Comparison of ENCODE assay signal across 8 cellular contexts in genomic region chr21:33308586-33309490, GRCh38. TPM values are rescaled to one million over a fixed set of nuclear protein-coding genes. Genes with fewer than 3 reads are reported as not detected.
A peak's percentile ranks its signal among the peaks of the same experiment; 100 is the strongest.
DNase-seq lines count a peak whose midpoint lies in the region; ATAC-seq, FAIRE-seq and TF ChIP-seq lines count a peak whose summit lies in the region.

No MANE protein-coding gene starts in this region.

- peak; percentile 77 for ATAC-seq in GM21528 (IDR thresholded peaks at IDR 0.05; ENCODE audit: low FRiP score, unreplicated experiment)
- no peak for ATAC-seq in activated naive CD8-positive, alpha-beta T cell treated with anti-CD3 and anti-CD28 coated beads, Interleukin-2, amount 50 U/mL, for 24 hours

- H3K4me1 Mint-ChIP-seq in activated naive CD8-positive, alpha-beta T cell treated with anti-CD3 and anti-CD28 coated beads, Interleukin-2, amount 50 U/mL, for 24 hours = peaks cover 13% of the 10 kb centered on the region

- peak overlapping the region; percentile 21 for H3K4me3 ChIP-seq in Jurkat, Clone E6-1 (ENCODE audit: low read length)
- H3K4me3 ChIP-seq in left ventricle myocardium inferior = no peak overlapping the region

- H3K27me3 Mint-ChIP-seq in activated naive CD8-positive, alpha-beta T cell treated with anti-CD3 and anti-CD28 coated beads, Interleukin-2, amount 50 U/mL, for 24 hours = no peaks in the 10 kb centered on the region

- H3K9me3 ChIP-seq in left ventricle myocardium inferior (replicated peaks) = peaks cover 8% of the 10 kb centered on the region

- H3K27ac ChIP-seq in substantia nigra (ENCODE audit: low read depth, low read length, poor library complexity, severe bottlenecking) (no peak overlapping the region), left ventricle myocardium inferior (replicated peaks) (no peak overlapping the region)

- peak; percentile 98 for FAIRE-seq in GM12891 (lab: Jason Lieb, UNC)

- no peaks in the 10 kb centered on the region for H3K4me1 ChIP-seq in left ventricle myocardium inferior

- no peak overlapping the region for H3K27ac Mint-ChIP-seq in activated naive CD8-positive, alpha-beta T cell treated with anti-CD3 and anti-CD28 coated beads, Interleukin-2, amount 50 U/mL, for 24 hours

- no peak for TF ChIP-seq CTCF in left ventricle myocardium inferior (IDR thresholded peaks at IDR 0.05; ENCODE audit: borderline replicate concordance)

- no peaks in the 10 kb centered on the region for H3K36me3 Mint-ChIP-seq in activated naive CD8-positive, alpha-beta T cell treated with anti-CD3 and anti-CD28 coated beads, Interleukin-2, amount 50 U/mL, for 24 hours (ENCODE audit: low read depth)

- H3K9me3 Mint-ChIP-seq in activated naive CD8-positive, alpha-beta T cell treated with anti-CD3 and anti-CD28 coated beads, Interleukin-2, amount 50 U/mL, for 24 hours = peaks cover 4% of the 10 kb centered on the region

- no peaks in the 10 kb centered on the region for H3K27me3 ChIP-seq in left ventricle myocardium inferior (ENCODE audit: low read depth)

- intact Hi-C loops in left ventricle myocardium inferior (cut with micrococcal nuclease) = no loop called here

- H3K36me3 ChIP-seq in left ventricle myocardium inferior = no peaks in the 10 kb centered on the region

- no peak for DNase-seq in GM12891 (ENCODE audit: insufficient read length, low spot score)
- peak; percentile 99 for DNase-seq in Jurkat, Clone E6-1 (ENCODE audit: low read depth, low spot score)
- DNase-seq in SK-N-DZ (ENCODE audit: low spot score) = peak; percentile 81
- DNase-seq in substantia nigra (lab: John Stamatoyannopoulos, UW) = no peak
- DNase-seq in left ventricle myocardium inferior = no peak
- no peak for DNase-seq in activated naive CD8-positive, alpha-beta T cell treated with anti-CD3 and anti-CD28 coated beads, Interleukin-2, amount 50 U/mL, for 24 hours
- DNase-seq in amniotic stem cell (lab: John Stamatoyannopoulos, UW) = no peak

- H3K4me3 Mint-ChIP-seq in activated naive CD8-positive, alpha-beta T cell treated with anti-CD3 and anti-CD28 coated beads, Interleukin-2, amount 50 U/mL, for 24 hours = no peak overlapping the region

- no peak for TF ChIP-seq POLR2A in GM12891 (IDR thresholded peaks at IDR 0.05; ENCODE audit: low read depth, low read length)

TF ChIP-seq in GM12891, 5 proteins besides CTCF, POLR2A, EP300 and RAD21:
- TF ChIP-seq POLR2AphosphoS5 (IDR thresholded peaks at IDR 0.05; ENCODE audit: low read depth, low read length) = peak; percentile 37; the same call in 1 of the 2 replicates
- peak; percentile 79 for TF ChIP-seq SPI1 (IDR thresholded peaks at IDR 0.05; ENCODE audit: low read depth, low read length)
- no peak for TF ChIP-seq PAX5 (IDR thresholded peaks at IDR 0.05; ENCODE audit: insufficient read depth, low read length, severe bottlenecking)
- TF ChIP-seq POU2F2 (IDR thresholded peaks at IDR 0.05; ENCODE audit: low read depth, low read length) = 0 out of 2 replicates have a peak, but pooled peaks have one; percentile 61

RNA-seq across cellular contexts. Expression of gene IFNAR1, which starts 15.9 kb away (rescaled TPM):
- 24.2 TPM for polyA plus RNA-seq in GM12891 (2012; ENCODE audit: low read depth, missing spikeins)
- polyA plus RNA-seq in Jurkat, Clone E6-1 (2012; ENCODE audit: insufficient read depth, insufficient read length) = 16.9 TPM
- polyA plus RNA-seq in SK-N-DZ (2014; cell fraction: cytosol; rRNA removed) = 2.3 and 2.8 TPM in 2 replicates
- 3.0 and 6.1 TPM in 2 replicates for polyA plus RNA-seq in SK-N-DZ (2014; cell fraction: nucleus; rRNA removed)
- total RNA-seq in left ventricle myocardium inferior = 24.4 TPM

RNA-seq across cellular contexts. Expression of gene IL10RB, which starts 42.7 kb away (rescaled TPM):
- 24.5 TPM for polyA plus RNA-seq in GM12891 (2012; ENCODE audit: low read depth, missing spikeins)
- polyA plus RNA-seq in Jurkat, Clone E6-1 (2012; ENCODE audit: insufficient read depth, insufficient read length) = 16.8 TPM
- 5.9 and 7.0 TPM in 2 replicates for polyA plus RNA-seq in SK-N-DZ (2014; cell fraction: cytosol; rRNA removed)
- 0.88 and 3.9 TPM in 2 replicates for polyA plus RNA-seq in SK-N-DZ (2014; cell fraction: nucleus; rRNA removed)
- total RNA-seq in left ventricle myocardium inferior = 6.8 TPM

Comparison
In these comparisons a context has a peak if more than half of its experiments do, and no peak if none do; other contexts are left out.
1. DNase-seq: peak in Jurkat, Clone E6-1 (single experiment) and SK-N-DZ (single experiment); none in GM12891 (single experiment), substantia nigra (0 of 49), left ventricle myocardium inferior (single experiment), activated naive CD8-positive, alpha-beta T cell treated with anti-CD3 and anti-CD28 coated beads, Interleukin-2, amount 50 U/mL, for 24 hours (single experiment) and amniotic stem cell (single experiment).